In genomic region chr10:103527476-103527875, GRCh38 we compare ENCODE assay signal across 18 cellular contexts. TPM values are rescaled to one million over a fixed set of nuclear protein-coding genes. Genes with fewer than 3 reads are reported as not detected.
A peak's percentile ranks its signal among the peaks of the same experiment; 100 is the strongest.
DNase-seq lines count a peak whose midpoint lies in the region; ATAC-seq and TF ChIP-seq lines count a peak whose summit lies in the region.
"Not testable (repeated sequence)": the region's sequence is repeated elsewhere in the genome, so short reads cannot be mapped to it uniquely, and the experiment has no call there.
"Had no signal": no experiment of that assay in that cellular context is flagged by ENCODE, and none has a peak within 500 bp of the region (broad histone marks: within the 10 kb centered on the region; RNA-seq: fewer than 3 reads in every experiment).

No MANE protein-coding gene starts in this region.

- not testable (repeated sequence) for H3K4me2 ChIP-seq in H9 (ENCODE audit: insufficient read depth, insufficient read length, low read length); mesenchymal stem cell (ENCODE audit: low read length, poor library complexity, severe bottlenecking)

- H3K9me3 ChIP-seq in H9 (ENCODE audit: control insufficient read depth, low read depth, low read length); RWPE2 (ENCODE audit: severe bottlenecking): not testable (repeated sequence)
- peaks cover 15% of the 10 kb centered on the region for H3K9me3 ChIP-seq in mesenchymal stem cell (ENCODE audit: control insufficient read depth, low read length)

- not testable (repeated sequence) for H3K36me3 ChIP-seq in BJ (ENCODE audit: control insufficient read depth, insufficient read depth, low read length); RWPE2 (ENCODE audit: low read depth); brain microvascular endothelial cell (replicated peaks); mesenchymal stem cell (ENCODE audit: control insufficient read depth in 1 of 2, insufficient read depth in 2 of 2, low read depth in 1 of 2, low read length in 2 of 2)

- not testable (repeated sequence) for H2BK5ac ChIP-seq in H9 (ENCODE audit: insufficient read length, low read length); mesenchymal stem cell (ENCODE audit: low read depth, low read length, poor library complexity, severe bottlenecking)

- POLR2A ChIA-PET in BJ (lab: Charles Lee): not testable (repeated sequence)

- H3K23me2 ChIP-seq in H9 (ENCODE audit: insufficient read length, low read depth, low read length, poor library complexity, severe bottlenecking): not testable (repeated sequence)

- in situ Hi-C loops in brain microvascular endothelial cell (cut with HindIII; ENCODE audit: low pct_ligation_motif_present, low sequenced_read_pairs): not testable (repeated sequence)

- not testable (repeated sequence) for H2AK5ac ChIP-seq in H9 (ENCODE audit: insufficient read length, low read length); mesenchymal stem cell (ENCODE audit: low read length, severe bottlenecking)

- not testable (repeated sequence) for H3T11ph ChIP-seq in H9 (ENCODE audit: low read length)

- not testable (repeated sequence) for H2AFZ ChIP-seq in H9 (ENCODE audit: low read length); mesenchymal stem cell (ENCODE audit: low read depth, low read length)

- H3K27ac ChIP-seq in H9 (ENCODE audit: insufficient read length, low read depth, low read length); mesenchymal stem cell (ENCODE audit: low read length, poor library complexity, severe bottlenecking): not testable (repeated sequence)
- H3K27ac ChIP-seq in RWPE2 (ENCODE audit: poor library complexity, severe bottlenecking) (peak overlapping the region; percentile 77), brain microvascular endothelial cell (peak overlapping the region; percentile 4)

- H3K36me3 Mint-ChIP-seq in H9 (ENCODE audit: insufficient read depth in 1 of 3, low read depth in 3 of 3): peaks cover 3 to 21% (median 7%) of the 10 kb centered on the region in 3 experiments
- not testable (repeated sequence) for H3K36me3 Mint-ChIP-seq in type B pancreatic cell

- not testable (repeated sequence) for H3K4me3 ChIP-seq in BJ (ENCODE audit: low read depth, low read length); RWPE2 (ENCODE audit: severe bottlenecking); brain microvascular endothelial cell (ENCODE audit: low read depth, low read length); fibroblast of villous mesenchyme (ENCODE audit: low read depth, low read length); mesenchymal stem cell (ENCODE audit: insufficient read depth in 1 of 2, low read depth in 1 of 2, low read length in 2 of 2)

- peak; percentile 93 for ATAC-seq in RWPE2 (ENCODE audit: low read depth)

- not testable (repeated sequence) for H3K18ac ChIP-seq in H9 (ENCODE audit: insufficient read length, low read depth, low read length); mesenchymal stem cell (ENCODE audit: low read depth in 1 of 2, low read length in 2 of 2)

- H3K4ac ChIP-seq in H9 (ENCODE audit: low read depth, low read length); mesenchymal stem cell (ENCODE audit: low read depth in 1 of 2, low read length in 2 of 2): not testable (repeated sequence)

- not testable (repeated sequence) for H3K4me3 Mint-ChIP-seq in H9, type B pancreatic cell

- H3K23ac ChIP-seq in H9 (ENCODE audit: insufficient read length, low read depth, low read length); mesenchymal stem cell (ENCODE audit: low read length in 2 of 2): not testable (repeated sequence)

- not testable (repeated sequence) for H2BK15ac ChIP-seq in H9 (ENCODE audit: low read depth, low read length); mesenchymal stem cell (ENCODE audit: low read depth, poor library complexity, severe bottlenecking)

- not testable (repeated sequence) for H3K79me1 ChIP-seq in H9 (ENCODE audit: insufficient read depth, low read depth, low read length, poor library complexity, severe bottlenecking); mesenchymal stem cell (replicated peaks; ENCODE audit: low read length, poor library complexity, severe bottlenecking)

- H3K9ac ChIP-seq in H9 (ENCODE audit: extremely low read depth, insufficient read length, low read length); mesenchymal stem cell (ENCODE audit: low read length): not testable (repeated sequence)

- H3K79me2 ChIP-seq in H9 (ENCODE audit: insufficient read depth, low read length): not testable (repeated sequence)

- H4K8ac ChIP-seq in H9 (replicated peaks; ENCODE audit: insufficient read length, low read depth, low read length); mesenchymal stem cell (ENCODE audit: low read length): not testable (repeated sequence)

- not testable (repeated sequence) for H4K20me1 ChIP-seq in H9 (ENCODE audit: control insufficient read depth, insufficient read depth, insufficient read length)

- H3K27me3 ChIP-seq in BJ (ENCODE audit: control insufficient read depth, insufficient read depth, low read length); H9 (ENCODE audit: insufficient read depth, low read length); RWPE2 (ENCODE audit: insufficient read depth, poor library complexity, severe bottlenecking); brain microvascular endothelial cell (replicated peaks): not testable (repeated sequence)
- H3K27me3 ChIP-seq in mesenchymal stem cell (ENCODE audit: control insufficient read depth in 1 of 2, insufficient read depth in 1 of 2, low read length in 2 of 2): peaks cover 3 to 29% of the 10 kb centered on the region in 2 experiments

- H3K9me3 Mint-ChIP-seq in H9: peaks cover 28 to 40% of the 10 kb centered on the region in 2 experiments
- not testable (repeated sequence) for H3K9me3 Mint-ChIP-seq in type B pancreatic cell

- H4K5ac ChIP-seq in H9 (ENCODE audit: insufficient read length, low read depth, low read length): not testable (repeated sequence)

- H3K14ac ChIP-seq in H9 (ENCODE audit: insufficient read depth, low read length); mesenchymal stem cell (ENCODE audit: low read length in 2 of 2): not testable (repeated sequence)

- H2BK12ac ChIP-seq in H9 (ENCODE audit: insufficient read length, low read depth, low read length); mesenchymal stem cell (ENCODE audit: low read length in 2 of 2): not testable (repeated sequence)

- not testable (repeated sequence) for TF ChIP-seq CTCF in BJ (IDR thresholded peaks at IDR 0.05; ENCODE audit: insufficient read depth, low read depth, low read length); H9 (conservative IDR thresholded peaks at IDR 0.05); RWPE2 (IDR thresholded peaks at IDR 0.05; ENCODE audit: poor library complexity, severe bottlenecking); brain microvascular endothelial cell (IDR thresholded peaks at IDR 0.05; ENCODE audit: low read depth, low read length, missing control alignments); fibroblast of villous mesenchyme (IDR thresholded peaks at IDR 0.05; ENCODE audit: insufficient read depth, low read depth, low read length); type B pancreatic cell (conservative IDR thresholded peaks at IDR 0.05)

- not testable (repeated sequence) for H3K4me1 ChIP-seq in H9 (ENCODE audit: insufficient read depth, low read length); mesenchymal stem cell (ENCODE audit: control insufficient read depth, insufficient read depth, low read depth, low read length)
- H3K4me1 ChIP-seq in RWPE2 (ENCODE audit: insufficient read depth, poor library complexity, severe bottlenecking): peaks cover 23% of the 10 kb centered on the region

- DNase-seq in BJ (ENCODE audit: low read depth) (peak; percentile 10), LHCN-M2 (ENCODE audit: low read depth) (peak; percentile 67), RWPE2 (ENCODE audit: low spot score) (peak; percentile 74), brain microvascular endothelial cell (peak; percentile 81), fibroblast of villous mesenchyme (ENCODE audit: low read depth) (peak; percentile 20), mesenchymal stem cell (peak; percentile 24)
- not testable (repeated sequence) for DNase-seq in H9; type B pancreatic cell (ENCODE audit: extremely low spot score, unreplicated experiment)

- WGBS in H9 (ENCODE audit: extremely low coverage, insufficient read length, low lambda C conversion rate): no CpG with 5 or more reads among the region's 2 CpGs
- 27% methylated on average over 2 of the region's 2 CpGs for WGBS in mesenchymal stem cell

- not testable (repeated sequence) for H2BK120ac ChIP-seq in H9 (ENCODE audit: low read depth, low read length, poor library complexity, severe bottlenecking); mesenchymal stem cell (ENCODE audit: low read depth, low read length)

- CTCF ChIA-PET in BJ (lab: Yijun Ruan, JAX): interaction anchor here (1.8 kb wide), 1 partner anchor 15 kb away, joined by 5 read pairs; no protein-coding TSS in a partner anchor

- not testable (repeated sequence) for H3K56ac ChIP-seq in H9 (ENCODE audit: insufficient read length, low read depth, low read length)

- H3K27ac Mint-ChIP-seq in H9 (peak overlapping the region in 2 of 3 experiments; percentile 72 to 80; a peak in 1 of 7 replicates), type B pancreatic cell (peak overlapping the region; percentile 62)

- not testable (repeated sequence) for H2BK20ac ChIP-seq in H9 (ENCODE audit: low read depth, low read length, poor library complexity, severe bottlenecking)

- H4K91ac ChIP-seq in H9 (ENCODE audit: insufficient read length, low read depth, low read length); mesenchymal stem cell (ENCODE audit: low read length): not testable (repeated sequence)

- peaks cover 6 to 19% of the 10 kb centered on the region in 2 experiments for H3K4me1 Mint-ChIP-seq in H9
- not testable (repeated sequence) for H3K4me1 Mint-ChIP-seq in type B pancreatic cell (ENCODE audit: unreplicated experiment)

- not testable (repeated sequence) for H3K27me3 Mint-ChIP-seq in H9 (ENCODE audit: low read depth); type B pancreatic cell

RNA-seq across cellular contexts. Expression of gene NEURL1, which starts 34.0 kb away (rescaled TPM):
- polyA plus RNA-seq in BJ (2011; rRNA removed): 0.37 and 0.58 TPM in 2 replicates
- polyA minus RNA-seq in BJ (2011; rRNA and poly(A)+ RNA removed): 0.21 and 0.28 TPM in 2 replicates
- 0.92 and 1.2 TPM in 2 replicates for total RNA-seq in H9 (2021)
- total RNA-seq in LHCN-M2 (2014; rRNA removed): 0.06 TPM in 1 of 2 replicates, not detected in the other
- polyA plus RNA-seq in LHCN-M2 (2012): 0.23 TPM
- total RNA-seq in fibroblast of villous mesenchyme: under 0.01 TPM in 2 replicates
- 0.01 TPM for polyA plus RNA-seq in mesenchymal stem cell (2013, experiment 1 of 2)
- 0.04 TPM for polyA plus RNA-seq in mesenchymal stem cell (2013, experiment 2 of 2)
- 38.3 and 102 TPM in 2 replicates for total RNA-seq in type B pancreatic cell (ENCODE audit: low replicate concordance)
- total RNA-seq: ascending aorta, HepG2 had no signal
- polyA plus RNA-seq: HepG2 had no signal

RNA-seq across cellular contexts. Expression of gene CALHM3, which starts 48.4 kb away (rescaled TPM):
- 0.09 TPM in 1 of 2 replicates, not detected in the other for polyA plus RNA-seq in BJ (2011; rRNA removed)
- polyA minus RNA-seq in BJ (2011; rRNA and poly(A)+ RNA removed): not detected in 2 replicates
- total RNA-seq in H9 (2021) (not detected in 2 replicates), LHCN-M2 (2014; rRNA removed) (not detected in 2 replicates), fibroblast of villous mesenchyme (under 0.01 TPM in 2 replicates), type B pancreatic cell (ENCODE audit: low replicate concordance) (3.3 and 20.3 TPM in 2 replicates)
- polyA plus RNA-seq in LHCN-M2 (2012): not detected
- not detected for polyA plus RNA-seq in mesenchymal stem cell (2013, experiment 1 of 2)
- polyA plus RNA-seq in mesenchymal stem cell (2013, experiment 2 of 2): not detected
- total RNA-seq: activated T-helper 1 cell treated with anti-CD3 and anti-CD28 coated beads, Interleukin-12 subunit alpha, Interleukin-12 subunit beta, Interleukin-2, Interleukin-4 antibody, amounts not matched to agents 30 ng/mL and 10 ng/mL and 1 ng/mL, durations not matched to agents 14 hours and 24 hours and 36 hours; ascending aorta; CD8-positive, alpha-beta memory T cell; esophagus muscularis mucosa; HepG2; mucosa of gallbladder; SK-MEL-5; skeletal muscle tissue; uterus had no signal
- polyA plus RNA-seq: CD8-positive, alpha-beta memory T cell; HepG2; liver had no signal

Comparison
In these comparisons a context has a peak if more than half of its experiments do, and no peak if none do; other contexts are left out.
1. RNA of gene NEURL1, which starts 34.0 kb away (total RNA-seq): 38.3 to 102 TPM in type B pancreatic cell; 0.92 to 1.2 TPM in H9, 0.06 TPM in LHCN-M2 and under 0.01 TPM in fibroblast of villous mesenchyme; every median in the first group is over 10 times any median in the second.